Comparison of ENCODE assay signal across 8 cellular contexts in the genomic region with DNA sequence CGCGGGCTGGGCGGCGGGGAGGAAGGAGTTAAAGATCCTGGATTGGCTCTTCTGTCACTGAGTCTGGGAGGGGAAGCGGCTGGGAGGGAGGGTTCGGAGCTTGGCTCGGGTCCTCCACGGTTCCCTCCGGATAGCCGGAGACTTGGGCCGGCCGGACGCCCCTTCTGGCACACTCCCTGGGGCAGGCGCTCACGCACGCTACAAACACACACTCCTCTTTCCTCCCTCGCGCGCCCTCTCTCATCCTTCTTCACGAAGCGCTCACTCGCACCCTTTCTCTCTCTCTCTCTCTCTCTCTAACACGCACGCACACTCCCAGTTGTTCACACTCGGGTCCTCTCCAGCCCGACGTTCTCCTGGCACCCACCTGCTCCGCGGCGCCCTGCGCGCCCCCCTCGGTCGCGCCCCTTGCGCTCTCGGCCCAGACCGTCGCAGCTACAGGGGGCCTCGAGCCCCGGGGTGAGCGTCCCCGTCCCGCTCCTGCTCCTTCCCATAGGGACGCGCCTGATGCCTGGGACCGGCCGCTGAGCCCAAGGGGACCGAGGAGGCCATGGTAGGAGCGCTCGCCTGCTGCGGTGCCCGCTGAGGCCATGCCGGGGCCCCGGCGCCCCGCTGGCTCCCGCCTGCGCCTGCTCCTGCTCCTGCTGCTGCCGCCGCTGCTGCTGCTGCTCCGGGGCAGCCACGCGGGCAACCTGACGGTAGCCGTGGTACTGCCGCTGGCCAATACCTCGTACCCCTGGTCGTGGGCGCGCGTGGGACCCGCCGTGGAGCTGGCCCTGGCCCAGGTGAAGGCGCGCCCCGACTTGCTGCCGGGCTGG. TPM values are rescaled to one million over a fixed set of nuclear protein-coding genes. Genes with fewer than 3 reads are reported as not detected.
DNase-seq lines count a peak whose midpoint lies in the region; ATAC-seq, FAIRE-seq and TF ChIP-seq lines count a peak whose summit lies in the region.

Gene NPR1 (plus strand): TSS at position 170 of the 818 bp plus-strand sequence. CDS start 421 bp downstream, at position 591.

- peak within 1 kb of the TSS; percentile 86 for H3K4me2 ChIP-seq in mesenchymal stem cell (ENCODE audit: low read length, poor library complexity, severe bottlenecking)

- H2AFZ ChIP-seq in mesenchymal stem cell (ENCODE audit: low read depth, low read length): peak within 1 kb of the TSS; percentile 46

- H2BK12ac ChIP-seq in mesenchymal stem cell (ENCODE audit: low read length in 2 of 2): peak within 1 kb of the TSS in 1 of 2 experiments; percentile 71

- H3K4me3 ChIP-seq in ectodermal cell (ENCODE audit: insufficient read depth, low read depth, low read length) (peak within 1 kb of the TSS; percentile 38), mesenchymal stem cell (ENCODE audit: insufficient read depth in 1 of 2, low read depth in 1 of 2, low read length in 2 of 2) (peak within 1 kb of the TSS; percentile 48 to 80), thyroid gland (replicated peaks in 1 of 3) (peak within 1 kb of the TSS; percentile 6 to 51 (median 25))

- intact Hi-C loops in thyroid gland (cut with DNase I): loop anchor here (10.0 kb wide), 1 partner anchor 306 kb away; the partner anchor contains the start of gene RAB13

- H3K27ac Mint-ChIP-seq in T-helper 2 cell treated with Interferon-gamma antibody and Interleukin-4, amounts not matched to agents 5 μg/mL and 100 μg/mL, for 36 hours: no peak within 1 kb of the TSS

- peak within 1 kb of the TSS in 1 of 2 experiments; percentile 98 for H3K23ac ChIP-seq in mesenchymal stem cell (ENCODE audit: low read length in 2 of 2)

- DNase-seq in ACHN (peak; percentile 42), GM12891 (ENCODE audit: insufficient read length, low spot score) (no peak), mesenchymal stem cell (peak; percentile 46), thyroid gland (peak; percentile 42 to 43)
- DNase-seq in T-helper 2 cell treated with Interferon-gamma antibody and Interleukin-4, amounts not matched to agents 5 μg/mL and 100 μg/mL, for 36 hours (ENCODE audit: low spot score): no peak

- peak within 1 kb of the TSS; percentile 68 for H3K4me3 Mint-ChIP-seq in T-helper 2 cell treated with Interferon-gamma antibody and Interleukin-4, amounts not matched to agents 5 μg/mL and 100 μg/mL, for 36 hours

- H3K9me3 Mint-ChIP-seq in T-helper 2 cell treated with Interferon-gamma antibody and Interleukin-4, amounts not matched to agents 5 μg/mL and 100 μg/mL, for 36 hours: no peaks in the 10 kb centered on the region

- H4K8ac ChIP-seq in mesenchymal stem cell (ENCODE audit: low read length): no peak within 1 kb of the TSS

- no peaks in the 10 kb centered on the region for H3K79me1 ChIP-seq in mesenchymal stem cell (replicated peaks; ENCODE audit: low read length, poor library complexity, severe bottlenecking)

- WGBS in ectodermal cell, 2 experiments: 1% methylated on average over 78 of the region's 78 CpGs
- under 1% methylated on average over 72 of the region's 78 CpGs for WGBS in mesenchymal stem cell
- WGBS in thyroid gland, 2 donors: 0 to 1% methylated on average over 36 to 43 of the region's 78 CpGs

- no peak within 1 kb of the TSS for H2AK5ac ChIP-seq in mesenchymal stem cell (ENCODE audit: low read length, severe bottlenecking)

- H3K9me3 ChIP-seq in ectodermal cell (ENCODE audit: control insufficient read depth, low read length): no peaks in the 10 kb centered on the region
- H3K9me3 ChIP-seq in mesenchymal stem cell (ENCODE audit: control insufficient read depth, low read length): no peaks in the 10 kb centered on the region
- H3K9me3 ChIP-seq in thyroid gland: no peaks in the 10 kb centered on the region

- peaks cover 57% of the 10 kb centered on the region for H3K27me3 Mint-ChIP-seq in T-helper 2 cell treated with Interferon-gamma antibody and Interleukin-4, amounts not matched to agents 5 μg/mL and 100 μg/mL, for 36 hours (ENCODE audit: low read depth)

- no peak for ATAC-seq in GM21526 (IDR thresholded peaks at IDR 0.05; ENCODE audit: low FRiP score, unreplicated experiment)
- no peak for ATAC-seq in HG03520 (IDR thresholded peaks at IDR 0.05; ENCODE audit: unreplicated experiment)

- no peak for TF ChIP-seq CTCF in thyroid gland (IDR thresholded peaks at IDR 0.05)

- H3K36me3 ChIP-seq in ectodermal cell (ENCODE audit: control insufficient read depth, insufficient read depth, low read length): no peaks in the 10 kb centered on the region
- peaks cover 6 to 15% of the 10 kb centered on the region in 2 experiments for H3K36me3 ChIP-seq in mesenchymal stem cell (ENCODE audit: control insufficient read depth in 1 of 2, insufficient read depth in 2 of 2, low read depth in 1 of 2, low read length in 2 of 2)
- H3K36me3 ChIP-seq in thyroid gland: no peaks in the 10 kb centered on the region

- no peak within 1 kb of the TSS for H2BK5ac ChIP-seq in mesenchymal stem cell (ENCODE audit: low read depth, low read length, poor library complexity, severe bottlenecking)

- no peak within 1 kb of the TSS for H2BK15ac ChIP-seq in mesenchymal stem cell (ENCODE audit: low read depth, poor library complexity, severe bottlenecking)

- peaks cover 48% of the 10 kb centered on the region for H3K27me3 ChIP-seq in ectodermal cell (ENCODE audit: control insufficient read depth, insufficient read depth, low read length, poor library complexity, severe bottlenecking)
- H3K27me3 ChIP-seq in mesenchymal stem cell (ENCODE audit: control insufficient read depth in 1 of 2, insufficient read depth in 1 of 2, low read length in 2 of 2): peaks cover 7 to 43% of the 10 kb centered on the region in 2 experiments
- H3K27me3 ChIP-seq in thyroid gland: no peaks in the 10 kb centered on the region

- H3K27ac ChIP-seq in ectodermal cell (ENCODE audit: insufficient read depth, low read depth, low read length, poor library complexity, severe bottlenecking) (no peak within 1 kb of the TSS), mesenchymal stem cell (ENCODE audit: low read length, poor library complexity, severe bottlenecking) (no peak within 1 kb of the TSS), thyroid gland (peak within 1 kb of the TSS in 2 of 3 donors; percentile 56 to 61)

- peak within 1 kb of the TSS in 1 of 2 experiments; percentile 61 for H3K14ac ChIP-seq in mesenchymal stem cell (ENCODE audit: low read length in 2 of 2)

- H3K4me1 ChIP-seq in ectodermal cell (ENCODE audit: control insufficient read depth, insufficient read depth, low read length) (no peaks in the 10 kb centered on the region), mesenchymal stem cell (ENCODE audit: control insufficient read depth, insufficient read depth, low read depth, low read length) (peaks cover 20% of the 10 kb centered on the region), thyroid gland (peaks cover 18 to 22% of the 10 kb centered on the region in 2 donors)

- H3K4ac ChIP-seq in mesenchymal stem cell (ENCODE audit: low read depth in 1 of 2, low read length in 2 of 2): peak within 1 kb of the TSS; percentile 29 to 42

- H4K91ac ChIP-seq in mesenchymal stem cell (ENCODE audit: low read length): peak within 1 kb of the TSS; percentile 41

- no peak within 1 kb of the TSS for H2BK120ac ChIP-seq in mesenchymal stem cell (ENCODE audit: low read depth, low read length)

- H3K36me3 Mint-ChIP-seq in T-helper 2 cell treated with Interferon-gamma antibody and Interleukin-4, amounts not matched to agents 5 μg/mL and 100 μg/mL, for 36 hours (ENCODE audit: low read depth): no peaks in the 10 kb centered on the region

- H3K18ac ChIP-seq in mesenchymal stem cell (ENCODE audit: low read depth in 1 of 2, low read length in 2 of 2): peak within 1 kb of the TSS in 1 of 2 experiments; percentile 32

- TF ChIP-seq POLR2A in GM12891 (IDR thresholded peaks at IDR 0.05; ENCODE audit: low read depth, low read length) (no peak), thyroid gland (IDR thresholded peaks at IDR 0.05) (peak in 1 of 2 donors; percentile 8)

- in situ Hi-C loops in ACHN (cut with HindIII; ENCODE audit: low pct_ligation_motif_present, low pct_unique_long_range_greater_than_20kb, low sequenced_read_pairs): no loop called here

- H3K9ac ChIP-seq in mesenchymal stem cell (ENCODE audit: low read length): peak within 1 kb of the TSS; percentile 76

- peaks cover 20% of the 10 kb centered on the region for H3K4me1 Mint-ChIP-seq in T-helper 2 cell treated with Interferon-gamma antibody and Interleukin-4, amounts not matched to agents 5 μg/mL and 100 μg/mL, for 36 hours (ENCODE audit: low read depth)

- FAIRE-seq in GM12891 (lab: Jason Lieb, UNC): peak; percentile 45

TF ChIP-seq in GM12891, 5 proteins besides CTCF, POLR2A, EP300 and RAD21:
- no peak for TF ChIP-seq SPI1 (IDR thresholded peaks at IDR 0.05; ENCODE audit: low read depth, low read length)
- TF ChIP-seq PAX5 (IDR thresholded peaks at IDR 0.05; ENCODE audit: insufficient read depth, low read length, severe bottlenecking): no peak
- TF ChIP-seq TAF1 (IDR thresholded peaks at IDR 0.05; ENCODE audit: low read depth, low read length): no peak
- TF ChIP-seq POU2F2 (IDR thresholded peaks at IDR 0.05; ENCODE audit: low read depth, low read length): no peak
- TF ChIP-seq POLR2AphosphoS5 (IDR thresholded peaks at IDR 0.05; ENCODE audit: low read depth, low read length): no peak
TF ChIP-seq in GM12891: peak in this region for 0.

RNA-seq across cellular contexts. Expression of gene NPR1, which starts in this region (rescaled TPM):
- polyA plus RNA-seq in GM12891 (2012; ENCODE audit: low read depth, missing spikeins): 0.32 TPM
- 0.63 TPM for polyA plus RNA-seq in ectodermal cell (2013, experiment 1 of 4)
- 0.43 TPM for polyA plus RNA-seq in ectodermal cell (2013, experiment 2 of 4)
- 0.37 TPM for polyA plus RNA-seq in ectodermal cell (2013, experiment 3 of 4)
- 0.24 TPM for polyA plus RNA-seq in ectodermal cell (2013, experiment 4 of 4)
- polyA plus RNA-seq in mesenchymal stem cell (2013, experiment 1 of 2): 0.04 TPM
- 0.07 TPM for polyA plus RNA-seq in mesenchymal stem cell (2013, experiment 2 of 2)
- total RNA-seq in thyroid gland: 10 to 100 TPM; 20.9 to 35.1 (median 30.0) TPM

Comparison
In these comparisons a context has a peak if more than half of its experiments do, and no peak if none do; other contexts are left out.
1. DNase-seq: peak in ACHN (single experiment), mesenchymal stem cell (single experiment) and thyroid gland (2 of 2); none in GM12891 (single experiment) and T-helper 2 cell treated with Interferon-gamma antibody and Interleukin-4, amounts not matched to agents 5 μg/mL and 100 μg/mL, for 36 hours (single experiment).
2. H3K27ac ChIP-seq: peak in thyroid gland (2 of 3); none in ectodermal cell (single experiment) and mesenchymal stem cell (single experiment).
3. Peak in every context shown above with its lines, with median percentiles within 50 percentile points of each other: H3K4me3 ChIP-seq.